Comparison of ENCODE assay signal across 36 cellular contexts in the genomic region with DNA sequence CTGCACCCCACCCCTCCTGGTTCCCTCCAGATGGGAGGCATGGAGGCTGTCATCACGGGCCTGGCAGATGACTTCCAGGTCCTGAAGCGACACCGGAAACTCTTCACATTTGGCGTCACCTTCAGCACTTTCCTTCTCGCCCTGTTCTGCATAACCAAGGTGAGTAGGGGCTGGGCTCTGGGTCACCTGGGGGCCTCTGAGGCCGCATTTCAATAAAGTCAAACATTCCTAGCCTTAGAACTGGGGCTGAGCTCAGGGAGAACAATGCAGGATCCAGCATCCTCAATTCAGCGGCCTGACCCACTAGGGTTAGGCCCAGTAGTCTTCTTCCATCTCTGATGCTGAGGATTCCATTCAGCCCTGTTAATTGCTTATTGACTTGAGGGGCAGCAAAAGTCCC. TPM values are rescaled to one million over a fixed set of nuclear protein-coding genes. Genes with fewer than 3 reads are reported as not detected.
"Had no signal": no experiment of that assay in that cellular context is flagged by ENCODE, and none has a peak within 500 bp of the region (broad histone marks: within the 10 kb centered on the region; RNA-seq: fewer than 3 reads in every experiment).

No MANE protein-coding gene starts in this region.

- H3K9me3 Mint-ChIP-seq: activated B cell treated with CpG ODN at 0.5 μM for 24 hours; activated CD8-positive, alpha-beta T cell treated with anti-CD3 and anti-CD28 coated beads for 36 hours; activated naive CD4-positive, alpha-beta T cell treated with anti-CD3 and anti-CD28 coated beads for 36 hours; activated naive CD4-positive, alpha-beta T cell treated with anti-CD3 and anti-CD28 coated beads, Interleukin-2, amount 50 U/mL, for 24 hours; activated naive CD8-positive, alpha-beta T cell treated with anti-CD3 and anti-CD28 coated beads for 36 hours; activated naive CD8-positive, alpha-beta T cell treated with anti-CD3 and anti-CD28 coated beads, Interleukin-2, amount 50 U/mL, for 24 hours; activated T-helper 1 cell treated with anti-CD3 and anti-CD28 coated beads, Interleukin-12 subunit alpha, Interleukin-12 subunit beta, Interleukin-2, Interleukin-4 antibody, amounts not matched to agents 30 ng/mL and 10 ng/mL and 1 ng/mL, durations not matched to agents 14 hours and 24 hours and 36 hours; activated T-helper 2 cell treated with anti-CD3 and anti-CD28 coated beads, Interferon-gamma antibody, Interleukin-2, Interleukin-4, amounts not matched to agents 10 μg/mL and 5 μg/mL and 100 μg/mL, durations not matched to agents 14 hours and 24 hours and 36 hours; dendritic cell treated with granulocyte-macrophage colony-stimulating factor and Interleukin-4, amounts not matched to agents 40 ng/mL and 50 ng/mL, for 4 days had no signal

- H3K4me1 ChIP-seq: adrenal gland, body of pancreas, colonic mucosa, foreskin keratinocyte, gastrocnemius medialis had no signal

- H3K4me3 Mint-ChIP-seq: activated B cell treated with CpG ODN at 0.5 μM for 24 hours; activated CD8-positive, alpha-beta T cell treated with anti-CD3 and anti-CD28 coated beads for 36 hours; activated naive CD4-positive, alpha-beta T cell treated with anti-CD3 and anti-CD28 coated beads for 36 hours; activated naive CD4-positive, alpha-beta T cell treated with anti-CD3 and anti-CD28 coated beads, Interleukin-2, amount 50 U/mL, for 24 hours; activated naive CD8-positive, alpha-beta T cell treated with anti-CD3 and anti-CD28 coated beads for 36 hours; activated naive CD8-positive, alpha-beta T cell treated with anti-CD3 and anti-CD28 coated beads, Interleukin-2, amount 50 U/mL, for 24 hours; activated T-helper 1 cell treated with anti-CD3 and anti-CD28 coated beads, Interleukin-12 subunit alpha, Interleukin-12 subunit beta, Interleukin-2, Interleukin-4 antibody, amounts not matched to agents 30 ng/mL and 10 ng/mL and 1 ng/mL, durations not matched to agents 14 hours and 24 hours and 36 hours; dendritic cell treated with granulocyte-macrophage colony-stimulating factor and Interleukin-4, amounts not matched to agents 40 ng/mL and 50 ng/mL, for 4 days had no signal

- H3K27ac Mint-ChIP-seq: activated B cell treated with CpG ODN at 0.5 μM for 24 hours; activated CD8-positive, alpha-beta T cell treated with anti-CD3 and anti-CD28 coated beads for 36 hours; activated naive CD4-positive, alpha-beta T cell treated with anti-CD3 and anti-CD28 coated beads for 36 hours; activated naive CD4-positive, alpha-beta T cell treated with anti-CD3 and anti-CD28 coated beads, Interleukin-2, amount 50 U/mL, for 24 hours; activated naive CD8-positive, alpha-beta T cell treated with anti-CD3 and anti-CD28 coated beads for 36 hours; activated naive CD8-positive, alpha-beta T cell treated with anti-CD3 and anti-CD28 coated beads, Interleukin-2, amount 50 U/mL, for 24 hours; activated T-helper 1 cell treated with anti-CD3 and anti-CD28 coated beads, Interleukin-12 subunit alpha, Interleukin-12 subunit beta, Interleukin-2, Interleukin-4 antibody, amounts not matched to agents 30 ng/mL and 10 ng/mL and 1 ng/mL, durations not matched to agents 14 hours and 24 hours and 36 hours; activated T-helper 2 cell treated with anti-CD3 and anti-CD28 coated beads, Interferon-gamma antibody, Interleukin-2, Interleukin-4, amounts not matched to agents 10 μg/mL and 5 μg/mL and 100 μg/mL, durations not matched to agents 14 hours and 24 hours and 36 hours; dendritic cell treated with granulocyte-macrophage colony-stimulating factor and Interleukin-4, amounts not matched to agents 40 ng/mL and 50 ng/mL, for 4 days had no signal

- H3K27me3 Mint-ChIP-seq: activated naive CD8-positive, alpha-beta T cell treated with anti-CD3 and anti-CD28 coated beads for 36 hours had no signal

- H3K27ac ChIP-seq: adrenal gland, body of pancreas, colonic mucosa, dorsolateral prefrontal cortex, esophagus muscularis mucosa, foreskin keratinocyte, gastrocnemius medialis, heart left ventricle, VCaP had no signal

- H3K36me3 ChIP-seq: adrenal gland, colonic mucosa, esophagus muscularis mucosa, gastrocnemius medialis, heart left ventricle had no signal

- DNase-seq: activated B cell treated with CpG ODN at 0.5 μM for 24 hours; activated CD4-positive, alpha-beta T cell treated with anti-CD3 and anti-CD28 coated beads for 48 hours; activated CD4-positive, alpha-beta T cell treated with anti-CD3 and anti-CD28 coated beads, Interleukin-2, amount 50 U/mL, for 1 hour; activated CD4-positive, alpha-beta T cell treated with anti-CD3 and anti-CD28 coated beads, Interleukin-2, amount 50 U/mL, for 48 hours; activated CD8-positive, alpha-beta memory T cell treated with anti-CD3 and anti-CD28 coated beads for 24 hours; activated CD8-positive, alpha-beta memory T cell treated with anti-CD3 and anti-CD28 coated beads, Interleukin-2, amount 50 U/mL, for 4 hours; activated CD8-positive, alpha-beta T cell treated with anti-CD3 and anti-CD28 coated beads for 36 hours; activated effector memory CD4-positive, alpha-beta T cell treated with anti-CD3 and anti-CD28 coated beads, Interleukin-2, amount 50 U/mL, for 16 hours; activated naive CD4-positive, alpha-beta T cell treated with anti-CD3 and anti-CD28 coated beads for 36 hours; activated naive CD8-positive, alpha-beta T cell treated with anti-CD3 and anti-CD28 coated beads for 36 hours; activated naive CD8-positive, alpha-beta T cell treated with anti-CD3 and anti-CD28 coated beads, Interleukin-2, amount 50 U/mL, for 24 hours; activated T-cell treated with anti-CD3 and anti-CD28 coated beads, Interleukin-2, amount 50 U/mL, for 1 hour; activated T-cell treated with anti-CD3 and anti-CD28 coated beads, Interleukin-2, amount 50 U/mL, for 48 hours; amygdala; aorta; body of pancreas; central memory CD4-positive, alpha-beta T cell; cerebellar nuclear complex; colonic mucosa; dorsolateral prefrontal cortex; effector memory CD4-positive, alpha-beta T cell; erythroblast; foreskin keratinocyte; gastrocnemius medialis; glutamatergic neuron; heart left ventricle; T-helper 2 cell had no signal

- H3K4me3 ChIP-seq: adrenal gland, body of pancreas, colonic mucosa, dorsolateral prefrontal cortex, esophagus muscularis mucosa, gastrocnemius medialis, heart left ventricle had no signal

- H3K36me3 Mint-ChIP-seq: activated naive CD4-positive, alpha-beta T cell treated with anti-CD3 and anti-CD28 coated beads, Interleukin-2, amount 50 U/mL, for 24 hours; activated naive CD8-positive, alpha-beta T cell treated with anti-CD3 and anti-CD28 coated beads for 36 hours had no signal

- ATAC-seq: activated CD4-positive, CD25-positive, alpha-beta regulatory T cell treated with anti-CD3 and anti-CD28 coated beads, Interleukin-2, amount 50 U/mL, for 24 hours; activated CD8-positive, alpha-beta T cell treated with anti-CD3 and anti-CD28 coated beads for 36 hours; activated naive CD8-positive, alpha-beta T cell treated with anti-CD3 and anti-CD28 coated beads, Interleukin-2, amount 50 U/mL, for 24 hours; body of pancreas; foreskin keratinocyte; gastrocnemius medialis; heart left ventricle had no signal

- H3K27me3 ChIP-seq: adrenal gland, body of pancreas, colonic mucosa, dorsolateral prefrontal cortex, foreskin keratinocyte, gastrocnemius medialis, heart left ventricle had no signal

- H3K9me3 ChIP-seq: adrenal gland, body of pancreas, colonic mucosa, esophagus muscularis mucosa, gastrocnemius medialis, heart left ventricle had no signal

- H3K4me1 Mint-ChIP-seq: activated B cell treated with CpG ODN at 0.5 μM for 24 hours; activated naive CD4-positive, alpha-beta T cell treated with anti-CD3 and anti-CD28 coated beads, Interleukin-2, amount 50 U/mL, for 24 hours; activated naive CD8-positive, alpha-beta T cell treated with anti-CD3 and anti-CD28 coated beads for 36 hours; activated naive CD8-positive, alpha-beta T cell treated with anti-CD3 and anti-CD28 coated beads, Interleukin-2, amount 50 U/mL, for 24 hours had no signal

RNA-seq across cellular contexts. Expression of a gene that starts 42.1 kb away (rescaled TPM):
- total RNA-seq: activated B cell treated with CpG ODN at 0.5 μM for 24 hours; activated CD8-positive, alpha-beta T cell treated with anti-CD3 and anti-CD28 coated beads for 36 hours; activated naive CD4-positive, alpha-beta T cell treated with anti-CD3 and anti-CD28 coated beads for 36 hours; activated naive CD8-positive, alpha-beta T cell treated with anti-CD3 and anti-CD28 coated beads for 36 hours; activated T-helper 1 cell treated with anti-CD3 and anti-CD28 coated beads, Interleukin-12 subunit alpha, Interleukin-12 subunit beta, Interleukin-2, Interleukin-4 antibody, amounts not matched to agents 30 ng/mL and 10 ng/mL and 1 ng/mL, durations not matched to agents 14 hours and 24 hours and 36 hours; activated T-helper 2 cell treated with anti-CD3 and anti-CD28 coated beads, Interferon-gamma antibody, Interleukin-2, Interleukin-4, amounts not matched to agents 10 μg/mL and 5 μg/mL and 100 μg/mL, durations not matched to agents 14 hours and 24 hours and 36 hours; body of pancreas; gastrocnemius medialis; T-helper 1 cell treated with Interleukin-12 subunit alpha and Interleukin-12 subunit beta and Interleukin-4 antibody, amounts not matched to agents 30 ng/mL and 1 ng/mL, for 36 hours had no signal
- polyA plus RNA-seq: foreskin keratinocyte, heart left ventricle had no signal
